ENCODE assay signal across 1 cellular context in the genomic region with DNA sequence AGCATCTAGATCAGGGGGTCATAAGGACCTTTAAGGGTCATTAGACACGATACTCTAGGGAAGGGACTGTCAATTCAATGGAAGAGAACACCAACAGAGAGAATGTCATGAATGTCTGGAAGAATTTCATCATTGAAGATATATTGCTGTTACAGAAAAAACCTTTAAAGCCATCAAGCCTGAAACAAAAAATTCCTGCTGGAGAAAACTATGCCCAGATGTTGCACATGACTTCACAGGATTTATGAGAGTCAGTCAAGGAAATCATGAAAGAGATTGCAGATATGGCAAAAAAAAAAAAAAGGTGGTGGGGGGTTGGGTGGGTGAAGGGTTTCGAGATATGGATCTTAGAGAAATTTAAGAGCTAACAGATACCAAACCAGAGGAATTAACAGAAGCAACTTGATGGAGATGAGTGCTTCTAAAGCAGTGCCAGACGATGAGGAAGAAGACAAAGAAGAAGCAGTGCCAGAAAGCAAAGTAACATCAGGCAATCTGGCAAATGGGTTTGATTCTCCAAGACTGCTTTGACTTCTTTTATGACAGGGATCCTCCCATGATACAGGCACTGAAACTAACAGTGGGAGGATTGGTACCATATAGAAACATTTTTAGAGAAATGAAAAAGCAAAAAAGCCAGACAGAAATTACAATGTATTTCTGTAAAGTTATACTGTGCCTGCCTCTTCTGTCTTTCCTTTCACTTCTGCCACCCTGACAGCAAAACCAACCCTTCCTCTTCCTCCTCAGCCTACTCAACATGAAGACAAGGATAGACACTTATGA.
TF ChIP-seq lines count a peak whose summit lies in the region.

No MANE protein-coding gene starts in this region.

TF ChIP-seq in K562, 482 proteins besides CTCF, POLR2A, EP300 and RAD21 (continued from another document):
- TF ChIP-seq, protein P1, sequence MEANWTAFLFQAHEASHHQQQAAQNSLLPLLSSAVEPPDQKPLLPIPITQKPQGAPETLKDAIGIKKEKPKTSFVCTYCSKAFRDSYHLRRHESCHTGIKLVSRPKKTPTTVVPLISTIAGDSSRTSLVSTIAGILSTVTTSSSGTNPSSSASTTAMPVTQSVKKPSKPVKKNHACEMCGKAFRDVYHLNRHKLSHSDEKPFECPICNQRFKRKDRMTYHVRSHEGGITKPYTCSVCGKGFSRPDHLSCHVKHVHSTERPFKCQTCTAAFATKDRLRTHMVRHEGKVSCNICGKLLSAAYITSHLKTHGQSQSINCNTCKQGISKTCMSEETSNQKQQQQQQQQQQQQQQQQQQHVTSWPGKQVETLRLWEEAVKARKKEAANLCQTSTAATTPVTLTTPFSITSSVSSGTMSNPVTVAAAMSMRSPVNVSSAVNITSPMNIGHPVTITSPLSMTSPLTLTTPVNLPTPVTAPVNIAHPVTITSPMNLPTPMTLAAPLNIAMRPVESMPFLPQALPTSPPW (CRISPR knock-in tag; IDR thresholded peaks at IDR 0.05) = peak; percentile 6; the same call in 1 of the 2 replicates
- no peak for TF ChIP-seq CBFA2T3 (IDR thresholded peaks at IDR 0.05)
